13 cellular contexts compared by ENCODE assay signal in the genomic region with DNA sequence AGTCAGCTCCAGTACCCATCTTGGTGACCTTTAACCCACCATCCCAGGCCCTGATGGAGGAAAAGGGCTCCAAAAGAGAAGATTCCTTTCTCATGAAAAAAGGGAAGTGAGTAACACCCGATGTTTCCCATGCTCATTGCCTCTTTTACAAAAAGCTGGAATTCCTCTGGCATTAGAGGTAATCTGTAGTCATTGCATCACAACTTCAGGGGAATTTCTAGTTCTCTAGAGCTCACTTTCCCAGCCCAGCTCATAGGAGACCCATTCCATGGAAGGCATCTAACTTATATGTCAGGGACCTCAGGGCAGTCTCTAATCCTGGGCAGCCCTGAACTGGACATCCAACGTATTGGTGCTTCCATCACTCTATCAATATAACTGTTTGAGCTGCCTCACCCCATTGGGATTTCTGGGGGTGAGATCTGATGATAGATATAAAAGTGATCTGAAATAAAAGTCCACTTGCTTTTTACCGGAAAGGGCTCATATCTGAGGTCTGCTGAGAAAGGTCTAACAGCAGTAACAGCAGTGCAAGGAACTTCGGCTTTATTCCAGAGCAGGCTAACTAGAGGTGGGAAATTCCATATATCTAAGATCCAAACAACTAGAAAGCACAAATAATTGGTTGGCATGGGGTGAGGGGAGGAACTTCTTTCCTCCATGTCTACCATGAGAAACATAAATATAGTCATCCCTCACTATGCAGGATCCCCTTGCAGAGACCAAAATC.
DNase-seq lines count a peak whose midpoint lies in the region; ATAC-seq and TF ChIP-seq lines count a peak whose summit lies in the region.
"Had no signal": no experiment of that assay in that cellular context is flagged by ENCODE, and none has a peak within 500 bp of the region (broad histone marks: within the 10 kb centered on the region; RNA-seq: fewer than 3 reads in every experiment).

No MANE protein-coding gene starts in this region.

- H3K36me3 ChIP-seq in stomach, result no peaks in the 10 kb centered on the region
- H3K36me3 ChIP-seq: adrenal gland had no signal

- peak overlapping the region in 3 of 5 donors; percentile 4 to 50 (median 14) for H3K27ac ChIP-seq in stomach

- no peak for TF ChIP-seq POLR2A in stomach (IDR thresholded peaks at IDR 0.05)

- no peaks in the 10 kb centered on the region for H3K27me3 ChIP-seq in stomach
- H3K27me3 ChIP-seq: adrenal gland had no signal

- WGBS in stomach, 5 donors, result 73 to 87% (median 76%) methylated on average over 4 of the region's 4 CpGs

- TF ChIP-seq EP300 in stomach (IDR thresholded peaks at IDR 0.05), result no peak

- H3K4me3 ChIP-seq in HFF-Myc (replicated peaks; ENCODE audit: low read depth, low read length), result no peak overlapping the region
- H3K4me3 ChIP-seq in stomach, result no peak overlapping the region
- H3K4me3 ChIP-seq: adrenal gland had no signal

- ATAC-seq in GM18511 (IDR thresholded peaks at IDR 0.05; ENCODE audit: unreplicated experiment), result no peak
- ATAC-seq: activated CD8-positive, alpha-beta memory T cell treated with anti-CD3 and anti-CD28 coated beads, Interleukin-2, amount 10 ng/mL, durations not matched to agents 7 days and 5 days; naive thymus-derived CD4-positive, alpha-beta T cell had no signal

- intact Hi-C loops in stomach (cut with DNase I; ENCODE audit: low total_unique reads), result no loop called here

- H3K4me1 ChIP-seq in stomach, result peaks cover 0 to 12% (median 3%) of the 10 kb centered on the region in 4 donors

- TF ChIP-seq CTCF in HFF-Myc (IDR thresholded peaks at IDR 0.05; ENCODE audit: low read depth, low read length, missing control alignments), result no peak
- no peak for TF ChIP-seq CTCF in stomach (IDR thresholded peaks at IDR 0.05)

- DNase-seq in HFF-Myc (ENCODE audit: extremely low read depth, low read depth) (peak; percentile 53), amniotic epithelial cell (ENCODE audit: low read depth) (peak; percentile 76), glomerular endothelial cell (ENCODE audit: extremely low read depth, low read depth, low spot score) (peak; percentile 93), stomach (no peak), NCI-H748 treated with DMSO at 0.1 percent for 48 hours (lab: John Stamatoyannopoulos, UW) (no peak), CD1c-positive myeloid dendritic cell (ENCODE audit: extremely low spot score) (no peak)
- DNase-seq: activated CD8-positive, alpha-beta memory T cell treated with anti-CD3 and anti-CD28 coated beads, Interleukin-2, amount 10 ng/mL, durations not matched to agents 7 days and 5 days; adrenal gland; endodermal cell; naive thymus-derived CD4-positive, alpha-beta T cell; NCI-H187 treated with DMSO at 0.1 percent for 48 hours; T1000 had no signal

- no peaks in the 10 kb centered on the region for H3K9me3 ChIP-seq in stomach
- H3K9me3 ChIP-seq: adrenal gland had no signal

Comparison
In these comparisons a context has a peak if more than half of its experiments do, and no peak if none do; other contexts are left out.
1. DNase-seq: peak in HFF-Myc (single experiment), amniotic epithelial cell (single experiment) and glomerular endothelial cell (single experiment); none in stomach (single experiment), NCI-H748 treated with DMSO at 0.1 percent for 48 hours (single experiment) and CD1c-positive myeloid dendritic cell (single experiment).